Comparison of ENCODE assay signal across 8 cellular contexts in the genomic region with DNA sequence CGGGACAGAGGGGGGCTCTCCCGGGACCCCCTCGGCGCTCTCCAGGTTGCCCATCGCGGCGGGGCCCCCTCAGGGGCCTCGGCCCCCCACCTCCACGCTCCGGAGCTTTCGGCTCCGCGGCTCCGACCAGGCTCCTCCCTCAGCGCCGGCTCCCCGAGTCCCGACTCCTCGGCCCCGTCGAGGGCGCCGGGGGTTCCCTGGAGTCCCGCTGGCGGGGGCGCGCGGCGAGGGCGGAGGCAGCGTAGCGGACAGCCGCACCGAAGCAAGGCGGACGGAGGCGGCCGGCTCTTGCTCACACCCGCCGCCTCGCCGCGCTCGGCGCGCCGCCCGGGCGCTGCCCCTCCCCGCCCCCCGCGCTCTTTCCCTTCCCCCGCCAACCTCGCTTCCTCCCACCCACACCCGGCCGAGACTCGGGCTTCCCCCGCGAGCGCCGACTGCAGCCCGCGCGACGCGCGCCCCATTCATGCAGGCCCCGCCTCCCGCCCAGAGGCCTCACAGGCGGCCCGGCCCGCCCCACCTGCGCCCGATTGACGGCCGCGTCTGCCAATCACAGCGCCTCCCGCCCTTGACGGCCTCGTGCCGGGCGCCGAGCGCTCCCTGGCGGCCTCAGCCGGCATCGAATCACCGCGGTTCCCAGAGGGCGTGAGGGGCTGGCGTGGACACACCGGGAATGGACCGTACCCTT. TPM values are rescaled to one million over a fixed set of nuclear protein-coding genes. Genes with fewer than 3 reads are reported as not detected.
DNase-seq lines count a peak whose midpoint lies in the region; TF ChIP-seq lines count a peak whose summit lies in the region.

Gene FMNL3, minus strand, starts transcription at position 279 of the 685 bp plus-strand sequence. Its CDS starts 225 bp downstream, at position 54.

- peaks cover 28% of the 10 kb centered on the region for H4K20me1 ChIP-seq in neural progenitor cell (ENCODE audit: low read depth)

- H3K4me1 Mint-ChIP-seq in neural progenitor cell, result peaks cover 34% of the 10 kb centered on the region

- no peaks in the 10 kb centered on the region for H3K36me3 Mint-ChIP-seq in neural progenitor cell

- H3K27me3 ChIP-seq in HAP-1 (ENCODE audit: low read depth) (peaks cover 20% of the 10 kb centered on the region), MG63 (peaks cover 16% of the 10 kb centered on the region), neural progenitor cell (peaks cover 39% of the 10 kb centered on the region)

- TF ChIP-seq CTCF in fibroblast of villous mesenchyme (IDR thresholded peaks at IDR 0.05; ENCODE audit: insufficient read depth, low read depth, low read length) (peak; percentile 88), neural progenitor cell (IDR thresholded peaks at IDR 0.05) (peak; percentile 95)

- H3K9ac ChIP-seq in neural progenitor cell, result peak within 1 kb of the TSS; percentile 62

- H3K9me3 Mint-ChIP-seq in neural progenitor cell, result no peaks in the 10 kb centered on the region

- H3K4me3 ChIP-seq in HAP-1 (peak within 1 kb of the TSS; percentile 62), MG63 (peak within 1 kb of the TSS; percentile 76), fibroblast of villous mesenchyme (ENCODE audit: low read depth, low read length) (peak within 1 kb of the TSS; percentile 83), neural progenitor cell (peak within 1 kb of the TSS; percentile 97)

- H3K27me3 Mint-ChIP-seq in neural progenitor cell (ENCODE audit: insufficient read depth, low read depth), result peaks cover 19% of the 10 kb centered on the region

- in situ Hi-C loops in HAP-1 (cut with MboI; ENCODE audit: low sequenced_read_pairs), result loop anchor here (5.0 kb wide), 1 partner anchor 65 kb away; no protein-coding TSS in a partner anchor

- H3K79me2 ChIP-seq in neural progenitor cell (ENCODE audit: low read depth), result peaks cover 42% of the 10 kb centered on the region

- peak within 1 kb of the TSS; percentile 95 for H3K4me3 Mint-ChIP-seq in neural progenitor cell

- H3K9me3 ChIP-seq in HAP-1 (no peaks in the 10 kb centered on the region), MG63 (no peaks in the 10 kb centered on the region), neural progenitor cell (ENCODE audit: low read depth) (no peaks in the 10 kb centered on the region)

- peak within 1 kb of the TSS; percentile 88 for H3K4me2 ChIP-seq in neural progenitor cell

- H3K4me1 ChIP-seq in HAP-1 (peaks cover 6% of the 10 kb centered on the region), neural progenitor cell (peaks cover 19% of the 10 kb centered on the region)

- peak within 1 kb of the TSS; percentile 77 for H3K27ac ChIP-seq in neural progenitor cell

- DNase-seq in GDM1 (lab: John Stamatoyannopoulos, UW), result peak; percentile 96
- DNase-seq in HAP-1 (ENCODE audit: low spot score in 2 of 2), result peak; percentile 90 to 99
- DNase-seq in MG63, result peak; percentile 97
- peak; percentile 71 to 85 for DNase-seq in SHP77 (lab: John Stamatoyannopoulos, UW)
- DNase-seq in activated gamma-delta T cell (lab: John Stamatoyannopoulos, UW), result peak; percentile 99
- DNase-seq in fibroblast of villous mesenchyme (ENCODE audit: low read depth), result peak; percentile 97
- peak; percentile 98 for DNase-seq in neural progenitor cell (ENCODE audit: low spot score)
- peak; percentile 92 for DNase-seq in stromal cell of bone marrow (ENCODE audit: low read depth)

- H2AFZ ChIP-seq in neural progenitor cell (replicated peaks), result peak within 1 kb of the TSS; percentile 94

- H3K27ac Mint-ChIP-seq in neural progenitor cell, result peak within 1 kb of the TSS; percentile 80

- peaks cover 13% of the 10 kb centered on the region for H3F3A ChIP-seq in neural progenitor cell (ENCODE audit: low read depth)

- H3K36me3 ChIP-seq in HAP-1 (replicated peaks), result no peaks in the 10 kb centered on the region
- H3K36me3 ChIP-seq in MG63, result no peaks in the 10 kb centered on the region
- H3K36me3 ChIP-seq in neural progenitor cell, result no peaks in the 10 kb centered on the region

RNA-seq across cellular contexts. Expression of gene FMNL3, which starts in this region (rescaled TPM):
- 8.8 and 12.8 TPM in 2 replicates for total RNA-seq in MG63 (2014; rRNA removed; shearing (Covaris generic); ENCODE audit: low replicate concordance)
- total RNA-seq in fibroblast of villous mesenchyme (22.5 and 28.7 TPM in 2 replicates), neural progenitor cell (ENCODE audit: low replicate concordance) (17.3 and 24.0 TPM in 2 replicates)

Comparison
In these comparisons a context has a peak if more than half of its experiments do, and no peak if none do; other contexts are left out.
1. Peak in every context shown above with its lines: DNase-seq, H3K4me3 ChIP-seq and H3K27ac ChIP-seq.